In genomic region chr11:57800444-57801184, GRCh38 we compare ENCODE assay signal across 8 cellular contexts. TPM values are rescaled to one million over a fixed set of nuclear protein-coding genes. Genes with fewer than 3 reads are reported as not detected.
DNase-seq lines count a peak whose midpoint lies in the region; ATAC-seq, FAIRE-seq and TF ChIP-seq lines count a peak whose summit lies in the region.

No MANE protein-coding gene starts in this region.

- POLR2A ChIA-PET in activated CD4-positive, alpha-beta memory T cell treated with anti-CD3 and anti-CD28 coated beads, Interleukin-2, amount 10 ng/mL, durations not matched to agents 7 days and 5 days (lab: Charles Lee), result interaction anchor here (0.9 to 3.1 kb wide), 12 partner anchors 8 to 121 kb away, joined by 3 to 18 read pairs (median 4); partner anchors contain the start of genes BTBD18, MED19, SELENOH and TMX2

- no peaks in the 10 kb centered on the region for H3K27me3 Mint-ChIP-seq in activated CD4-positive, alpha-beta memory T cell treated with anti-CD3 and anti-CD28 coated beads, Interleukin-2, amount 10 ng/mL, durations not matched to agents 7 days and 5 days
- peaks cover 2% of the 10 kb centered on the region for H3K27me3 Mint-ChIP-seq in neural progenitor cell (ENCODE audit: insufficient read depth, low read depth)

- ATAC-seq in HG03175 (IDR thresholded peaks at IDR 0.05; ENCODE audit: unreplicated experiment), result peak; percentile 95

- CTCF ChIA-PET in activated CD4-positive, alpha-beta memory T cell treated with anti-CD3 and anti-CD28 coated beads, Interleukin-2, amount 10 ng/mL, durations not matched to agents 7 days and 5 days (lab: Charles Lee), result interaction anchor here (0.6 to 3.6 kb wide), 51 partner anchors 8 to 768 kb away, joined by 3 to 60 read pairs (median 5); partner anchors contain the start of genes BTBD18, MED19, SELENOH and SLC43A3

- peaks cover 48% of the 10 kb centered on the region for H4K20me1 ChIP-seq in neural progenitor cell (ENCODE audit: low read depth)

- H3K36me3 ChIP-seq in neural progenitor cell, result peaks cover 37% of the 10 kb centered on the region

- peaks cover 30% of the 10 kb centered on the region for H3K4me1 Mint-ChIP-seq in activated CD4-positive, alpha-beta memory T cell treated with anti-CD3 and anti-CD28 coated beads, Interleukin-2, amount 10 ng/mL, durations not matched to agents 7 days and 5 days
- H3K4me1 Mint-ChIP-seq in neural progenitor cell, result no peaks in the 10 kb centered on the region

- no peaks in the 10 kb centered on the region for H3K9me3 Mint-ChIP-seq in activated CD4-positive, alpha-beta memory T cell treated with anti-CD3 and anti-CD28 coated beads, Interleukin-2, amount 10 ng/mL, durations not matched to agents 7 days and 5 days
- H3K9me3 Mint-ChIP-seq in neural progenitor cell, result no peaks in the 10 kb centered on the region

- DNase-seq in D721Med (ENCODE audit: insufficient read length, low spot score) (peak; percentile 67), GM19238 (ENCODE audit: insufficient read length, low spot score) (peak; percentile 46), NCI-H2196 treated with DMSO at 0.1 percent for 48 hours (lab: John Stamatoyannopoulos, UW; ENCODE audit: unreplicated experiment) (peak; percentile 95), fibroblast of the aortic adventitia (ENCODE audit: low read depth) (peak; percentile 81), neural progenitor cell (ENCODE audit: low spot score) (peak; percentile 83)
- no peak for DNase-seq in activated CD4-positive, alpha-beta memory T cell treated with anti-CD3 and anti-CD28 coated beads, Interleukin-2, amount 10 ng/mL, durations not matched to agents 7 days and 5 days
- DNase-seq in activated effector memory CD4-positive, alpha-beta T cell treated with anti-CD3 and anti-CD28 coated beads, Interleukin-2, amount 50 U/mL, for 16 hours, result no peak

- H3K36me3 Mint-ChIP-seq in activated CD4-positive, alpha-beta memory T cell treated with anti-CD3 and anti-CD28 coated beads, Interleukin-2, amount 10 ng/mL, durations not matched to agents 7 days and 5 days (ENCODE audit: low read depth), result peaks cover 9% of the 10 kb centered on the region
- H3K36me3 Mint-ChIP-seq in neural progenitor cell, result peaks cover 38% of the 10 kb centered on the region

- H3K4me2 ChIP-seq in neural progenitor cell, result no peak overlapping the region

- H3F3A ChIP-seq in neural progenitor cell (ENCODE audit: low read depth), result peaks cover 32% of the 10 kb centered on the region

- H3K27ac Mint-ChIP-seq in activated CD4-positive, alpha-beta memory T cell treated with anti-CD3 and anti-CD28 coated beads, Interleukin-2, amount 10 ng/mL, durations not matched to agents 7 days and 5 days, result peak overlapping the region; percentile 49
- H3K27ac Mint-ChIP-seq in neural progenitor cell, result no peak overlapping the region

- FAIRE-seq in D721Med (lab: Jason Lieb, UNC), result peak; percentile 51

- no peak overlapping the region for H2AFZ ChIP-seq in neural progenitor cell (replicated peaks)

- no peak overlapping the region for H3K27ac ChIP-seq in neural progenitor cell

- TF ChIP-seq CTCF in D721Med (IDR thresholded peaks at IDR 0.05; ENCODE audit: insufficient read depth, missing control alignments) (peak; percentile 89), fibroblast of the aortic adventitia (IDR thresholded peaks at IDR 0.05; ENCODE audit: insufficient read depth, low read length) (peak; percentile 82), neural progenitor cell (IDR thresholded peaks at IDR 0.05) (peak; percentile 88)

- peaks cover 4% of the 10 kb centered on the region for H3K4me1 ChIP-seq in neural progenitor cell

- no peaks in the 10 kb centered on the region for H3K9me3 ChIP-seq in neural progenitor cell (ENCODE audit: low read depth)

- H3K9ac ChIP-seq in neural progenitor cell, result no peak overlapping the region

- peaks cover 67% of the 10 kb centered on the region for H3K79me2 ChIP-seq in neural progenitor cell (ENCODE audit: low read depth)

- H3K27me3 ChIP-seq in neural progenitor cell, result no peaks in the 10 kb centered on the region

- no peak overlapping the region for H3K4me3 ChIP-seq in fibroblast of the aortic adventitia (ENCODE audit: low read depth, low read length)
- no peak overlapping the region for H3K4me3 ChIP-seq in neural progenitor cell

- no peak overlapping the region for H3K4me3 Mint-ChIP-seq in activated CD4-positive, alpha-beta memory T cell treated with anti-CD3 and anti-CD28 coated beads, Interleukin-2, amount 10 ng/mL, durations not matched to agents 7 days and 5 days
- H3K4me3 Mint-ChIP-seq in neural progenitor cell, result no peak overlapping the region

RNA-seq across cellular contexts. Expression of gene CTNND1, which starts 39.0 kb away (rescaled TPM):
- 1 to 10 TPM; 2.4 to 4.5 TPM for total RNA-seq in activated CD4-positive, alpha-beta memory T cell treated with anti-CD3 and anti-CD28 coated beads, Interleukin-2, amount 10 ng/mL, durations not matched to agents 7 days and 5 days
- total RNA-seq in fibroblast of the aortic adventitia (ENCODE audit: low replicate concordance), result 83.1 and 169 TPM in 2 replicates
- total RNA-seq in neural progenitor cell (ENCODE audit: low replicate concordance), result 135 and 150 TPM in 2 replicates

RNA-seq across cellular contexts. Expression of gene BTBD18, which starts 49.0 kb away (rescaled TPM):
- total RNA-seq in activated CD4-positive, alpha-beta memory T cell treated with anti-CD3 and anti-CD28 coated beads, Interleukin-2, amount 10 ng/mL, durations not matched to agents 7 days and 5 days, result not detected
- total RNA-seq in fibroblast of the aortic adventitia (ENCODE audit: low replicate concordance) (0.09 TPM in 1 of 2 replicates, not detected in the other), neural progenitor cell (ENCODE audit: low replicate concordance) (not detected in 2 replicates)

RNA-seq across cellular contexts. Expression of gene SELENOH, which starts 59.3 kb away (rescaled TPM):
- total RNA-seq in activated CD4-positive, alpha-beta memory T cell treated with anti-CD3 and anti-CD28 coated beads, Interleukin-2, amount 10 ng/mL, durations not matched to agents 7 days and 5 days, result 100 to 1,000 TPM; 148 to 162 TPM
- total RNA-seq in fibroblast of the aortic adventitia (ENCODE audit: low replicate concordance), result 63.4 and 139 TPM in 2 replicates
- total RNA-seq in neural progenitor cell (ENCODE audit: low replicate concordance), result 164 and 206 TPM in 2 replicates

Comparison
In these comparisons a context has a peak if more than half of its experiments do, and no peak if none do; other contexts are left out.
1. DNase-seq: peak in D721Med (single experiment), GM19238 (single experiment), NCI-H2196 treated with DMSO at 0.1 percent for 48 hours (single experiment), fibroblast of the aortic adventitia (single experiment) and neural progenitor cell (single experiment); none in activated CD4-positive, alpha-beta memory T cell treated with anti-CD3 and anti-CD28 coated beads, Interleukin-2, amount 10 ng/mL, durations not matched to agents 7 days and 5 days (single experiment) and activated effector memory CD4-positive, alpha-beta T cell treated with anti-CD3 and anti-CD28 coated beads, Interleukin-2, amount 50 U/mL, for 16 hours (single experiment).
2. RNA of gene CTNND1, which starts 39.0 kb away (total RNA-seq): 135 to 150 TPM in neural progenitor cell and 83.1 to 169 TPM in fibroblast of the aortic adventitia; 2.4 to 4.5 TPM in activated CD4-positive, alpha-beta memory T cell treated with anti-CD3 and anti-CD28 coated beads, Interleukin-2, amount 10 ng/mL, durations not matched to agents 7 days and 5 days; every median in the first group is over 10 times any median in the second.
3. Peak in every context shown above with its lines, with median percentiles within 50 percentile points of each other: CTCF ChIP-seq.